ENCODE assay signal across 13 cellular contexts in the genomic region with DNA sequence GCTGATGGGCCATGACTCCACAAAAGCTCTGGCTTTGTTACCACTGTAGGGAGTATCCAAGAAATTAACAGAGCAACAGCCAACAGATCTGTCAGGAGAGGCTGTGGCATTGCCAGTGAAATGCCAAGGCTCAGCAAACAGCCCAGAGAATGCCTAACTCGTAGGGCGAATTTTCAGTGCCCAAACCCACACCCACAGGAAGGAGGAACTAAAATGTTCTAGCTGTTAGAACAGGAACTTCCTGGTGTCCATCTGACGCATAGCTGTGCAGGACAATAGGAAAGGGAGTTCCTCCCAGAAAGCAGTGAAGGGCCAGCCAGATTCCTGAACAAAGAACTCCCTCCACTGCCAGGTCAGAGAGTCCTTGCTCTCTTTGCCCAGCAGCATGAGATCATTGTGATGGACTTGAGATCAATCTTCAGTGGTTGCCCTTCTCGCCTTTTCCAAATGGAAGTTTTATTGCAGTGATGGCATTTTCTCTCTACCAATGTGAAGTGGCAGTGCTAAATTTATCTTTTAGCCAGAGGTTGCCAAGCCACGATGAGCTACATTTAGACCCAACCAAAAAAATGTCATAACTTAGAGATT.
A peak's percentile ranks its signal among the peaks of the same experiment; 100 is the strongest.
DNase-seq lines count a peak whose midpoint lies in the region; ATAC-seq, FAIRE-seq and TF ChIP-seq lines count a peak whose summit lies in the region.
"Had no signal": no experiment of that assay in that cellular context is flagged by ENCODE, and none has a peak within 500 bp of the region (broad histone marks: within the 10 kb centered on the region; RNA-seq: fewer than 3 reads in every experiment).

No MANE protein-coding gene starts in this region.

- H3K4me1 ChIP-seq in gastroesophageal sphincter (peaks cover 4 to 28% (median 9%) of the 10 kb centered on the region in 3 donors), pancreas (no peaks in the 10 kb centered on the region)

- peaks cover 7% of the 10 kb centered on the region; the same call in 1 of the 2 replicates for H3K9me3 Mint-ChIP-seq in WTC11
- H3K9me3 Mint-ChIP-seq: immature natural killer cell; T-helper 1 cell treated with Interleukin-12 subunit alpha and Interleukin-12 subunit beta and Interleukin-4 antibody, amounts not matched to agents 30 μg/mL and 1 μg/mL, for 36 hours had no signal

- H3K4me1 Mint-ChIP-seq in WTC11: peaks cover 18% of the 10 kb centered on the region
- H3K4me1 Mint-ChIP-seq: immature natural killer cell had no signal

- ATAC-seq in WTC11 (peak; percentile 61), gastroesophageal sphincter (peak; percentile 91), pancreas (peak; percentile 28 to 87 (median 79))

- no peak overlapping the region for H3K4me3 ChIP-seq in gastroesophageal sphincter
- H3K4me3 ChIP-seq in pancreas: no peak overlapping the region
- H3K4me3 ChIP-seq in WERI-Rb-1 (ENCODE audit: low read depth, low read length): no peak overlapping the region

- H3K27me3 ChIP-seq in gastroesophageal sphincter: no peaks in the 10 kb centered on the region
- H3K27me3 ChIP-seq in pancreas: no peaks in the 10 kb centered on the region
- H3K27me3 ChIP-seq in WERI-Rb-1 (ENCODE audit: insufficient read depth, low read depth, severe bottlenecking): no peaks in the 10 kb centered on the region

- intact Hi-C loops in pancreas (cut with DNase I): no loop called here

- WGBS in gastroesophageal sphincter (ENCODE audit: low coverage in 1 of 2), 2 donors: 12 to 13% methylated on average over 3 to 5 of the region's 5 CpGs
- 71 to 80% methylated on average over 5 of the region's 5 CpGs for WGBS in pancreas, 2 donors

- no peaks in the 10 kb centered on the region for H3K36me3 Mint-ChIP-seq in WTC11
- H3K36me3 Mint-ChIP-seq: immature natural killer cell had no signal

- POLR2A ChIA-PET in WTC11 (lab: Charles Lee): no interaction called here

- H3K27ac Mint-ChIP-seq in WTC11: no peak overlapping the region
- H3K27ac Mint-ChIP-seq: activated naive CD8-positive, alpha-beta T cell; immature natural killer cell; T-helper 1 cell treated with Interleukin-12 subunit alpha and Interleukin-12 subunit beta and Interleukin-4 antibody, amounts not matched to agents 30 μg/mL and 1 μg/mL, for 36 hours had no signal

- CTCF ChIA-PET in WTC11 (lab: Charles Lee): interaction anchor here (1.2 kb wide), 1 partner anchor 33 kb away, joined by 4 read pairs; no protein-coding TSS in a partner anchor

- H3K36me3 ChIP-seq in gastroesophageal sphincter: no peaks in the 10 kb centered on the region
- H3K36me3 ChIP-seq in pancreas: no peaks in the 10 kb centered on the region
- no peaks in the 10 kb centered on the region for H3K36me3 ChIP-seq in WERI-Rb-1

- H3K4me3 Mint-ChIP-seq in WTC11: no peak overlapping the region
- H3K4me3 Mint-ChIP-seq: activated naive CD8-positive, alpha-beta T cell; immature natural killer cell; T-helper 1 cell treated with Interleukin-12 subunit alpha and Interleukin-12 subunit beta and Interleukin-4 antibody, amounts not matched to agents 30 μg/mL and 1 μg/mL, for 36 hours had no signal

- no peaks in the 10 kb centered on the region for H3K27me3 Mint-ChIP-seq in WTC11 (ENCODE audit: low read depth)

- no peak for TF ChIP-seq CTCF in C4-2B (conservative IDR thresholded peaks at IDR 0.05)
- no peak for TF ChIP-seq CTCF in WTC11 (IDR thresholded peaks at IDR 0.05)
- TF ChIP-seq CTCF in gastroesophageal sphincter (IDR thresholded peaks at IDR 0.05): no peak
- no peak for TF ChIP-seq CTCF in pancreas (IDR thresholded peaks at IDR 0.05)
- TF ChIP-seq CTCF in WERI-Rb-1 (IDR thresholded peaks at IDR 0.05; ENCODE audit: low read depth, low read length): no peak

- H3K9me3 ChIP-seq in gastroesophageal sphincter (no peaks in the 10 kb centered on the region), pancreas (no peaks in the 10 kb centered on the region), WERI-Rb-1 (ENCODE audit: severe bottlenecking) (no peaks in the 10 kb centered on the region)

- TF ChIP-seq POLR2A in gastroesophageal sphincter (IDR thresholded peaks at IDR 0.05) (no peak), erythroblast (IDR thresholded peaks at IDR 0.05; ENCODE audit: low read length) (no peak)

- no peak for TF ChIP-seq EP300 in gastroesophageal sphincter (IDR thresholded peaks at IDR 0.05)

- H3K27ac ChIP-seq in C4-2B (peak overlapping the region; percentile 42), gastroesophageal sphincter (peak overlapping the region; percentile 79 to 92 (median 86)), pancreas (peak overlapping the region in 3 of 4 donors; percentile 43 to 65 (median 65)), WERI-Rb-1 (no peak overlapping the region)

- no peak for FAIRE-seq in pancreas (lab: Jason Lieb, UNC)

- DNase-seq in WTC11 (ENCODE audit: low spot score): no peak
- DNase-seq in pancreas: peak in 1 of 6 donors; percentile 20
- DNase-seq in WERI-Rb-1: no peak
- no peak for DNase-seq in NOMO-1 treated with dmso at 0.1 percent for 144 hours (lab: John Stamatoyannopoulos, UW; ENCODE audit: unreplicated experiment)
- no peak for DNase-seq in erythroblast (lab: John Stamatoyannopoulos, UW)
- DNase-seq in NOMO-1 treated with DMSO at 0.1 percent for 48 hours (lab: John Stamatoyannopoulos, UW; ENCODE audit: unreplicated experiment): no peak
- DNase-seq: immature natural killer cell; NCI-H187; stimulated activated CD4-positive, alpha-beta T cell treated with anti-CD3 and anti-CD28 coated beads, Interleukin-4, amount 100 ng/mL, for 4 hours had no signal

TF ChIP-seq in WTC11, 78 proteins besides CTCF, POLR2A, EP300 and RAD21:
- TF ChIP-seq, protein P1, sequence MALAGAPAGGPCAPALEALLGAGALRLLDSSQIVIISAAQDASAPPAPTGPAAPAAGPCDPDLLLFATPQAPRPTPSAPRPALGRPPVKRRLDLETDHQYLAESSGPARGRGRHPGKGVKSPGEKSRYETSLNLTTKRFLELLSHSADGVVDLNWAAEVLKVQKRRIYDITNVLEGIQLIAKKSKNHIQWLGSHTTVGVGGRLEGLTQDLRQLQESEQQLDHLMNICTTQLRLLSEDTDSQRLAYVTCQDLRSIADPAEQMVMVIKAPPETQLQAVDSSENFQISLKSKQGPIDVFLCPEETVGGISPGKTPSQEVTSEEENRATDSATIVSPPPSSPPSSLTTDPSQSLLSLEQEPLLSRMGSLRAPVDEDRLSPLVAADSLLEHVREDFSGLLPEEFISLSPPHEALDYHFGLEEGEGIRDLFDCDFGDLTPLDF (CRISPR knock-in tag; IDR thresholded peaks at IDR 0.05): no peak
- TF ChIP-seq ATF1 (CRISPR knock-in tag; IDR thresholded peaks at IDR 0.05): no peak
- no peak for TF ChIP-seq TP53 (CRISPR knock-in tag; IDR thresholded peaks at IDR 0.05)
- TF ChIP-seq FOXJ3 (CRISPR knock-in tag; IDR thresholded peaks at IDR 0.05; ENCODE audit: borderline replicate concordance): no peak
- no peak for TF ChIP-seq ESRRA (CRISPR knock-in tag; IDR thresholded peaks at IDR 0.05; ENCODE audit: borderline replicate concordance)
- TF ChIP-seq TCF7 (CRISPR knock-in tag; IDR thresholded peaks at IDR 0.05; ENCODE audit: low read depth): no peak
- TF ChIP-seq GTF2I (CRISPR knock-in tag; conservative IDR thresholded peaks at IDR 0.05): no peak
- no peak for TF ChIP-seq PRRX2 (CRISPR knock-in tag; IDR thresholded peaks at IDR 0.05)
- TF ChIP-seq CBFB (CRISPR knock-in tag; IDR thresholded peaks at IDR 0.05; ENCODE audit: low read depth): no peak
- TF ChIP-seq, protein P2, sequence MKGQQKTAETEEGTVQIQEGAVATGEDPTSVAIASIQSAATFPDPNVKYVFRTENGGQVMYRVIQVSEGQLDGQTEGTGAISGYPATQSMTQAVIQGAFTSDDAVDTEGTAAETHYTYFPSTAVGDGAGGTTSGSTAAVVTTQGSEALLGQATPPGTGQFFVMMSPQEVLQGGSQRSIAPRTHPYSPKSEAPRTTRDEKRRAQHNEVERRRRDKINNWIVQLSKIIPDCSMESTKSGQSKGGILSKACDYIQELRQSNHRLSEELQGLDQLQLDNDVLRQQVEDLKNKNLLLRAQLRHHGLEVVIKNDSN (CRISPR knock-in tag; IDR thresholded peaks at IDR 0.05): no peak
- no peak for TF ChIP-seq GRHL2 (CRISPR knock-in tag; IDR thresholded peaks at IDR 0.05; ENCODE audit: insufficient replicate concordance, severe bottlenecking)
- TF ChIP-seq, protein P3, sequence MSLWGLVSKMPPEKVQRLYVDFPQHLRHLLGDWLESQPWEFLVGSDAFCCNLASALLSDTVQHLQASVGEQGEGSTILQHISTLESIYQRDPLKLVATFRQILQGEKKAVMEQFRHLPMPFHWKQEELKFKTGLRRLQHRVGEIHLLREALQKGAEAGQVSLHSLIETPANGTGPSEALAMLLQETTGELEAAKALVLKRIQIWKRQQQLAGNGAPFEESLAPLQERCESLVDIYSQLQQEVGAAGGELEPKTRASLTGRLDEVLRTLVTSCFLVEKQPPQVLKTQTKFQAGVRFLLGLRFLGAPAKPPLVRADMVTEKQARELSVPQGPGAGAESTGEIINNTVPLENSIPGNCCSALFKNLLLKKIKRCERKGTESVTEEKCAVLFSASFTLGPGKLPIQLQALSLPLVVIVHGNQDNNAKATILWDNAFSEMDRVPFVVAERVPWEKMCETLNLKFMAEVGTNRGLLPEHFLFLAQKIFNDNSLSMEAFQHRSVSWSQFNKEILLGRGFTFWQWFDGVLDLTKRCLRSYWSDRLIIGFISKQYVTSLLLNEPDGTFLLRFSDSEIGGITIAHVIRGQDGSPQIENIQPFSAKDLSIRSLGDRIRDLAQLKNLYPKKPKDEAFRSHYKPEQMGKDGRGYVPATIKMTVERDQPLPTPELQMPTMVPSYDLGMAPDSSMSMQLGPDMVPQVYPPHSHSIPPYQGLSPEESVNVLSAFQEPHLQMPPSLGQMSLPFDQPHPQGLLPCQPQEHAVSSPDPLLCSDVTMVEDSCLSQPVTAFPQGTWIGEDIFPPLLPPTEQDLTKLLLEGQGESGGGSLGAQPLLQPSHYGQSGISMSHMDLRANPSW (CRISPR knock-in tag; conservative IDR thresholded peaks at IDR 0.05; ENCODE audit: low read depth): no peak
- no peak for TF ChIP-seq ZNF671 (CRISPR knock-in tag; IDR thresholded peaks at IDR 0.05)
- TF ChIP-seq, protein P4, sequence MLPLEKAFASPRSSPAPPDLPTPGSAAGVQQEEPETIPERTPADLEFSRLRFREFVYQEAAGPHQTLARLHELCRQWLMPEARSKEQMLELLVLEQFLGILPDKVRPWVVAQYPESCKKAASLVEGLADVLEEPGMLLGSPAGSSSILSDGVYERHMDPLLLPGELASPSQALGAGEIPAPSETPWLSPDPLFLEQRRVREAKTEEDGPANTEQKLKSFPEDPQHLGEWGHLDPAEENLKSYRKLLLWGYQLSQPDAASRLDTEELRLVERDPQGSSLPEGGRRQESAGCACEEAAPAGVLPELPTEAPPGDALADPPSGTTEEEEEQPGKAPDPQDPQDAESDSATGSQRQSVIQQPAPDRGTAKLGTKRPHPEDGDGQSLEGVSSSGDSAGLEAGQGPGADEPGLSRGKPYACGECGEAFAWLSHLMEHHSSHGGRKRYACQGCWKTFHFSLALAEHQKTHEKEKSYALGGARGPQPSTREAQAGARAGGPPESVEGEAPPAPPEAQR (CRISPR knock-in tag; IDR thresholded peaks at IDR 0.05): no peak
